Comparison of ENCODE assay signal across 8 cellular contexts in the genomic region with DNA sequence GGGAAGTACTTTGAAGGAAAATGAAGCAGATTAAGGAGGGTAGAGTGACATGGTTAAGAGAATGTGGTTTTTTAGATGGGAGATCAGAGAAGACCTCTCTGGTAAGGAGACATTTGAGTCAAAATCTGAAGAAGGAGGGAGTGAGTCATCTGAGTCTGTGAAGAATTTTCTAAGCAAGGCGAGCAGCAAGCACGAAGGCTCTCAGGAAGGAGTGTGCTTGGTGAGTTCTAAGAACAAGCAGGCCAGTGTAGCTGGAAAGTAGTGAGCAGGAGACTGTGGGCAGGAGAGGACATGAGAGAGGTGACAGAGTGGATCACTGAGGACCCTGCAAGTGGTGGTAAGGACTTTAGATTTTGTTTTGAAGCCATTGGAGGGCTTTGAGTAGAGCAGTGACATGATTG.
DNase-seq lines count a peak whose midpoint lies in the region; ATAC-seq lines count a peak whose summit lies in the region.

No MANE protein-coding gene starts in this region.

- peak overlapping the region; percentile 96 for H3K27ac Mint-ChIP-seq in activated naive CD8-positive, alpha-beta T cell treated with anti-CD3 and anti-CD28 coated beads, Interleukin-2, amount 50 U/mL, for 24 hours

- peak; percentile 59 for DNase-seq in activated naive CD8-positive, alpha-beta T cell treated with anti-CD3 and anti-CD28 coated beads, Interleukin-2, amount 50 U/mL, for 24 hours
- DNase-seq in stimulated activated CD4-positive, alpha-beta T cell treated with anti-CD3 and anti-CD28 coated beads, Interleukin-4, amount 100 ng/mL, for 48 hours (ENCODE audit: low read depth in 2 of 2), result peak; percentile 24 to 51
- no peak for DNase-seq in retina
- no peak for DNase-seq in KBM-7
- DNase-seq in ACHN, result no peak
- no peak for DNase-seq in KG1 (lab: John Stamatoyannopoulos, UW)

- no peaks in the 10 kb centered on the region for H3K9me3 Mint-ChIP-seq in activated naive CD8-positive, alpha-beta T cell treated with anti-CD3 and anti-CD28 coated beads, Interleukin-2, amount 50 U/mL, for 24 hours

- peaks cover 29% of the 10 kb centered on the region for H3K36me3 Mint-ChIP-seq in activated naive CD8-positive, alpha-beta T cell treated with anti-CD3 and anti-CD28 coated beads, Interleukin-2, amount 50 U/mL, for 24 hours (ENCODE audit: low read depth)

- H3K4me1 Mint-ChIP-seq in activated naive CD8-positive, alpha-beta T cell treated with anti-CD3 and anti-CD28 coated beads, Interleukin-2, amount 50 U/mL, for 24 hours, result peaks cover 70% of the 10 kb centered on the region

- in situ Hi-C loops in KBM-7 (cut with MboI; ENCODE audit: low pct_unique_long_range_greater_than_20kb, low sequenced_read_pairs), result no loop called here
- in situ Hi-C loops in ACHN (cut with HindIII; ENCODE audit: low pct_ligation_motif_present, low pct_unique_long_range_greater_than_20kb, low sequenced_read_pairs), result no loop called here

- H3K27me3 Mint-ChIP-seq in activated naive CD8-positive, alpha-beta T cell treated with anti-CD3 and anti-CD28 coated beads, Interleukin-2, amount 50 U/mL, for 24 hours, result no peaks in the 10 kb centered on the region

- ATAC-seq in GM18868 (IDR thresholded peaks at IDR 0.05; ENCODE audit: unreplicated experiment) (peak; percentile 85), HG03520 (IDR thresholded peaks at IDR 0.05; ENCODE audit: unreplicated experiment) (peak; percentile 59)
- ATAC-seq in activated naive CD8-positive, alpha-beta T cell treated with anti-CD3 and anti-CD28 coated beads, Interleukin-2, amount 50 U/mL, for 24 hours, result peak; percentile 95

- H3K4me3 Mint-ChIP-seq in activated naive CD8-positive, alpha-beta T cell treated with anti-CD3 and anti-CD28 coated beads, Interleukin-2, amount 50 U/mL, for 24 hours, result peak overlapping the region; percentile 85

Comparison
In these comparisons a context has a peak if more than half of its experiments do, and no peak if none do; other contexts are left out.
1. DNase-seq: peak in activated naive CD8-positive, alpha-beta T cell treated with anti-CD3 and anti-CD28 coated beads, Interleukin-2, amount 50 U/mL, for 24 hours (single experiment) and stimulated activated CD4-positive, alpha-beta T cell treated with anti-CD3 and anti-CD28 coated beads, Interleukin-4, amount 100 ng/mL, for 48 hours (2 of 2); none in retina (single experiment), KBM-7 (single experiment), ACHN (single experiment) and KG1 (single experiment).
2. Peak in every context shown above with its lines, with median percentiles within 50 percentile points of each other: ATAC-seq.